ENCODE assay signal across 34 cellular contexts in genomic region chr1:77415585-77415984, GRCh38.
DNase-seq lines count a peak whose midpoint lies in the region; ATAC-seq, FAIRE-seq and TF ChIP-seq lines count a peak whose summit lies in the region.
"Had no signal": no experiment of that assay in that cellular context is flagged by ENCODE, and none has a peak within 500 bp of the region (broad histone marks: within the 10 kb centered on the region; RNA-seq: fewer than 3 reads in every experiment).

No MANE protein-coding gene starts in this region.

- peak overlapping the region; percentile 33 for H2BK20ac ChIP-seq in IMR-90 (ENCODE audit: low read depth, low read length)

- CTCF ChIA-PET in IMR-90 (lab: Yijun Ruan, JAX): interaction anchor here (0.7 to 1.2 kb wide), 3 partner anchors 9 to 288 kb away, joined by 4 to 6 read pairs (median 5); no protein-coding TSS in a partner anchor

- ATAC-seq in IMR-90 (ENCODE audit: low read depth) (no peak), GM19463 (IDR thresholded peaks at IDR 0.05; ENCODE audit: unreplicated experiment) (no peak)
- ATAC-seq: A549; activated naive CD4-positive, alpha-beta T cell treated with anti-CD3 and anti-CD28 coated beads, Interleukin-2, amount 50 U/mL, for 72 hours; gastroesophageal sphincter; mucosa of descending colon; Panc1; stimulated activated naive CD8-positive, alpha-beta T cell treated with anti-CD3 and anti-CD28 coated beads, Interleukin-15, Interleukin-2, amounts not matched to agents 100 U/mL and 50 U/mL, for 24 hours had no signal

- H3K79me1 ChIP-seq in IMR-90 (ENCODE audit: low read depth in 1 of 2, low read length in 2 of 2): peaks cover 0 to 26% of the 10 kb centered on the region in 2 experiments; a peak in 2 of 4 replicates

- H3K4ac ChIP-seq in IMR-90 (ENCODE audit: low read depth, low read length): peak overlapping the region; percentile 56; the same call in 1 of the 2 replicates

- TF ChIP-seq CTCF in IMR-90 (conservative IDR thresholded peaks at IDR 0.05; ENCODE audit: low read depth, low read length): no peak
- no peak for TF ChIP-seq CTCF in bronchial epithelial cell (IDR thresholded peaks at IDR 0.05; ENCODE audit: insufficient read depth, low read length, severe bottlenecking)

- peak overlapping the region; percentile 35 for H2AFZ ChIP-seq in IMR-90 (replicated peaks; ENCODE audit: low read length, poor library complexity)
- H2AFZ ChIP-seq: hepatocyte had no signal

- 0 out of 3 replicates have a peak overlapping the region, but pooled peaks have one; percentile 52 for H2BK15ac ChIP-seq in IMR-90 (ENCODE audit: low read depth, low read length)

- no peak for TF ChIP-seq RAD21 in IMR-90 (IDR thresholded peaks at IDR 0.05; ENCODE audit: low read length)

- POLR2A ChIA-PET in IMR-90 (lab: Charles Lee; ENCODE audit: unreplicated experiment): no interaction called here

- no peak overlapping the region; the same call in 1 of the 2 replicates for H3K18ac ChIP-seq in IMR-90 (ENCODE audit: low read depth, low read length)

- peak overlapping the region; percentile 20 for H2BK5ac ChIP-seq in IMR-90 (ENCODE audit: low read depth, low read length, poor library complexity, severe bottlenecking)

- no peak overlapping the region for H2AK5ac ChIP-seq in IMR-90 (ENCODE audit: low read depth, low read length)

- dilution Hi-C loops in IMR-90 (cut with HindIII; ENCODE audit: low sequenced_read_pairs, unreplicated experiment): no loop called here

- H2BK120ac ChIP-seq in IMR-90 (ENCODE audit: low read depth, low read length): peak overlapping the region; percentile 64; the same call in 1 of the 2 replicates

- no peak overlapping the region for H3K56ac ChIP-seq in IMR-90 (ENCODE audit: extremely low read depth, insufficient read depth, low read length)

- H3K4me2 ChIP-seq in BLaER1 treated with 17β-estradiol and CSF1 and Interleukin-3, amounts not matched to agents 10 nM and 100 nM: peak overlapping the region; percentile 35 to 94 (median 85); a peak in 21 of 22 replicates
- H3K4me2 ChIP-seq in IMR-90 (ENCODE audit: low read depth, low read length): no peak overlapping the region
- H3K4me2 ChIP-seq: A549, hepatocyte had no signal

- H3K27ac ChIP-seq in BLaER1 treated with 17β-estradiol and CSF1 and Interleukin-3, amounts not matched to agents 10 nM and 100 nM: peak overlapping the region in 4 of 11 experiments; percentile 13 to 58 (median 32); a peak in 7 of 22 replicates
- no peak overlapping the region for H3K27ac ChIP-seq in IMR-90 (ENCODE audit: insufficient read depth, low read length)
- H3K27ac ChIP-seq: A549, cardiac muscle cell, gastroesophageal sphincter, hepatocyte, testis had no signal

- H3K4me3 ChIP-seq in BLaER1 treated with 17β-estradiol and CSF1 and Interleukin-3, amounts not matched to agents 10 nM and 100 nM: no peak overlapping the region
- H3K4me3 ChIP-seq in IMR-90 (ENCODE audit: insufficient read depth, low read depth, low read length): no peak overlapping the region
- H3K4me3 ChIP-seq in bronchial epithelial cell (ENCODE audit: low read depth, low read length): no peak overlapping the region
- H3K4me3 ChIP-seq: A549, cardiac muscle cell, gastroesophageal sphincter, HAP-1, hepatocyte, mucosa of descending colon, testis had no signal

- peak overlapping the region; percentile 36 for H4K91ac ChIP-seq in IMR-90 (ENCODE audit: insufficient read depth, low read depth, low read length)

- peak overlapping the region in 1 of 2 experiments; percentile 52; a peak in 1 of 4 replicates for H4K8ac ChIP-seq in IMR-90 (ENCODE audit: low read depth in 2 of 2, low read length in 2 of 2)

- H3K14ac ChIP-seq in IMR-90 (replicated peaks; ENCODE audit: low read depth, low read length): 0 out of 2 replicates have a peak overlapping the region, but pooled peaks have one; percentile 65

- no peak overlapping the region for H4K5ac ChIP-seq in IMR-90 (ENCODE audit: low read depth, low read length)

- TF ChIP-seq POLR2A in IMR-90 (IDR thresholded peaks at IDR 0.05; ENCODE audit: low read depth, low read length): no peak

- in situ Hi-C loops in IMR-90 (cut with MboI; ENCODE audit: low sequenced_read_pairs): no loop called here

- peaks cover 22 to 36% (median 25%) of the 10 kb centered on the region in 11 experiments for H3K9me3 ChIP-seq in BLaER1 treated with 17β-estradiol and CSF1 and Interleukin-3, amounts not matched to agents 10 nM and 100 nM (replicated peaks in 1 of 11)
- H3K9me3 ChIP-seq in IMR-90 (ENCODE audit: control insufficient read depth, insufficient read depth, low read length): no peaks in the 10 kb centered on the region
- H3K9me3 ChIP-seq: A549, gastroesophageal sphincter, HAP-1, mucosa of descending colon, testis had no signal

- no peaks in the 10 kb centered on the region for H3K36me3 ChIP-seq in BLaER1 treated with 17β-estradiol and CSF1 and Interleukin-3, amounts not matched to agents 10 nM and 100 nM
- peaks cover 11% of the 10 kb centered on the region for H3K36me3 ChIP-seq in IMR-90 (ENCODE audit: control insufficient read depth, insufficient read depth, low read length)
- no peaks in the 10 kb centered on the region for H3K36me3 ChIP-seq in bronchial epithelial cell (ENCODE audit: control insufficient read depth, insufficient read depth, low read length)
- H3K36me3 ChIP-seq: cardiac muscle cell, gastroesophageal sphincter, HAP-1 had no signal

- H3K23ac ChIP-seq in IMR-90 (ENCODE audit: low read depth, low read length): no peak overlapping the region

- H4K20me1 ChIP-seq in BLaER1 treated with 17β-estradiol and CSF1 and Interleukin-3, amounts not matched to agents 10 nM and 100 nM: peaks cover 0 to 12% (median 0%) of the 10 kb centered on the region in 11 experiments; a peak in 3 of 22 replicates
- H4K20me1 ChIP-seq in IMR-90 (ENCODE audit: insufficient read depth, low read length): no peaks in the 10 kb centered on the region

- no peak overlapping the region for H2AK9ac ChIP-seq in IMR-90 (replicated peaks; ENCODE audit: low read depth, low read length, poor library complexity)

- FAIRE-seq in bronchial epithelial cell (lab: Jason Lieb, UNC): peak; percentile 40
- FAIRE-seq: A549, colon, GM12891, small intestine, urothelium cell line had no signal

- BruUV-seq in IMR-90 (replicated peaks; lab: Mats Ljungman, UMichigan): no TSS peak

- peaks cover 14% of the 10 kb centered on the region for H3K9me1 ChIP-seq in IMR-90 (ENCODE audit: insufficient read depth, low read length)

- no peak overlapping the region for H3K9ac ChIP-seq in BLaER1 treated with 17β-estradiol and CSF1 and Interleukin-3, amounts not matched to agents 10 nM and 100 nM
- no peak overlapping the region for H3K9ac ChIP-seq in IMR-90 (ENCODE audit: low read depth, low read length)

- intact Hi-C loops in IMR-90 (cut with micrococcal nuclease): no loop called here

- H3K27me3 ChIP-seq in BLaER1 treated with 17β-estradiol and CSF1 and Interleukin-3, amounts not matched to agents 10 nM and 100 nM: peaks cover 0 to 89% (median 0%) of the 10 kb centered on the region in 11 experiments; a peak in 5 of 22 replicates
- H3K27me3 ChIP-seq in IMR-90 (ENCODE audit: control insufficient read depth, insufficient read depth, low read length) (no peaks in the 10 kb centered on the region), bronchial epithelial cell (ENCODE audit: control insufficient read depth, insufficient read depth, low read length) (no peaks in the 10 kb centered on the region)
- H3K27me3 ChIP-seq: cardiac muscle cell, gastroesophageal sphincter, hepatocyte, testis had no signal

- no peak for DNase-seq in IMR-90
- DNase-seq in NOMO-1 (lab: John Stamatoyannopoulos, UW; ENCODE audit: unreplicated experiment in 2 of 2): peak; percentile 62 to 68
- DNase-seq in bronchial epithelial cell (ENCODE audit: low read depth): no peak
- DNase-seq in NK-92 treated with Interleukin-12 subunit alpha and Interleukin-12 subunit beta, amount 100 ng/mL, for 24 hours (lab: John Stamatoyannopoulos, UW): no peak
- DNase-seq in ureter (ENCODE audit: low spot score): no peak
- no peak for DNase-seq in H4 (ENCODE audit: low spot score)
- DNase-seq: activated CD4-positive, alpha-beta T cell treated with anti-CD3 and anti-CD28 coated beads, Interleukin-2, amount 10 ng/mL, durations not matched to agents 24 days and 14 days; activated CD8-positive, alpha-beta memory T cell treated with anti-CD3 and anti-CD28 coated beads for 24 hours; activated T-cell treated with anti-CD3 and anti-CD28 coated beads for 4 hours; aorta; CD8-positive, alpha-beta memory T cell; DMS 273 treated with DMSO at 0.1 percent for 48 hours; effector CD8-positive, alpha-beta T cell; mucosa of descending colon; NCI-H1048; NCI-H510A; retina; SHP77 treated with DMSO at 0.1 percent for 48 hours; small intestine; stimulated activated naive CD8-positive, alpha-beta T cell treated with anti-CD3 and anti-CD28 coated beads, Interleukin-15, Interleukin-2, amounts not matched to agents 100 U/mL and 50 U/mL, for 24 hours; T1000; testis had no signal

- peaks cover 44 to 58% (median 50%) of the 10 kb centered on the region in 10 experiments for H3K4me1 ChIP-seq in BLaER1 treated with 17β-estradiol and CSF1 and Interleukin-3, amounts not matched to agents 10 nM and 100 nM
- H3K4me1 ChIP-seq in IMR-90 (ENCODE audit: control insufficient read depth, insufficient read depth, low read length): peaks cover 6% of the 10 kb centered on the region; the same call in 1 of the 2 replicates
- H3K4me1 ChIP-seq: gastroesophageal sphincter, HAP-1, testis had no signal

- WGBS in IMR-90 (ENCODE audit: extremely low coverage in 2 of 2, insufficient read length in 1 of 2), 2 experiments: no CpG with 5 or more reads among the region's 4 CpGs

TF ChIP-seq in IMR-90, 13 proteins besides CTCF, POLR2A, EP300 and RAD21 (continues in another document):
- no peak for TF ChIP-seq MXI1 (IDR thresholded peaks at IDR 0.05; ENCODE audit: borderline replicate concordance, low read depth, low read length)
- no peak for TF ChIP-seq MAZ (IDR thresholded peaks at IDR 0.05; ENCODE audit: borderline replicate concordance, low read depth, low read length)
- TF ChIP-seq USF2 (IDR thresholded peaks at IDR 0.05; ENCODE audit: low read depth, low read length): no peak

Comparison
In these comparisons a context has a peak if more than half of its experiments do, and no peak if none do; other contexts are left out.
1. DNase-seq: peak in NOMO-1 (2 of 2); none in IMR-90 (single experiment), bronchial epithelial cell (single experiment), NK-92 treated with Interleukin-12 subunit alpha and Interleukin-12 subunit beta, amount 100 ng/mL, for 24 hours (single experiment), ureter (single experiment) and H4 (single experiment).